Comparison of ENCODE assay signal across 8 cellular contexts in genomic region chr2:15941483-15941853, GRCh38. TPM values are rescaled to one million over a fixed set of nuclear protein-coding genes. Genes with fewer than 3 reads are reported as not detected.
DNase-seq lines count a peak whose midpoint lies in the region; ATAC-seq, FAIRE-seq and TF ChIP-seq lines count a peak whose summit lies in the region.

No MANE protein-coding gene starts in this region.

- H3K36me3 ChIP-seq in HEK293 (ENCODE audit: control insufficient read depth in 2 of 2, insufficient read depth in 1 of 2, low read length in 2 of 2) (peaks cover 0 to 11% of the 10 kb centered on the region in 2 experiments; a peak in 1 of 3 replicates), colonic mucosa (no peaks in the 10 kb centered on the region)

- POLR2A ChIA-PET in A549 (lab: Yijun Ruan, JAX) (no interaction called here), HEK293 (lab: Yijun Ruan, JAX) (interaction anchor here (0.7 to 1.9 kb wide), 8 partner anchors 11 to 594 kb away, joined by 3 to 6 read pairs (median 3); no protein-coding TSS in a partner anchor)
- POLR2A ChIA-PET in naive thymus-derived CD8-positive, alpha-beta T cell (lab: Charles Lee): interaction anchor here (0.9 to 2.3 kb wide), 3 partner anchors 24 to 124 kb away, joined by 3 to 20 read pairs (median 5); no protein-coding TSS in a partner anchor

- DNase-seq in A549 (ENCODE audit: low read depth in 1 of 2, low spot score in 1 of 2) (peak in 1 of 2 experiments; percentile 25), colonic mucosa (peak; percentile 37), amniotic stem cell (lab: John Stamatoyannopoulos, UW) (no peak), CD14-positive monocyte (ENCODE audit: low spot score) (no peak)
- no peak for DNase-seq in naive thymus-derived CD8-positive, alpha-beta T cell
- DNase-seq in stimulated activated CD4-positive, alpha-beta T cell treated with anti-CD3 and anti-CD28 coated beads, Interleukin-12 subunit alpha, Interleukin-12 subunit beta, amount 100 ng/mL, for 4 hours: no peak

- H3K9ac ChIP-seq in colonic mucosa (ENCODE audit: low read depth in 2 of 2, low read length in 2 of 2): no peak overlapping the region

- no peak for FAIRE-seq in A549 (lab: Jason Lieb, UNC)

- ATAC-seq in A549 (peak in 1 of 2 experiments; percentile 13; a peak in 3 of 6 replicates), GM21367 (IDR thresholded peaks at IDR 0.05; ENCODE audit: unreplicated experiment) (no peak)
- peak in 1 of 2 donors; percentile 16 for ATAC-seq in naive thymus-derived CD8-positive, alpha-beta T cell

- H3K27ac Mint-ChIP-seq in naive thymus-derived CD8-positive, alpha-beta T cell: no peak overlapping the region
- H3K27ac Mint-ChIP-seq in CD14-positive monocyte: no peak overlapping the region

- TF ChIP-seq POLR2A in A549 (IDR thresholded peaks at IDR 0.05; ENCODE audit: low read length): no peak

- H3K27ac ChIP-seq in A549: no peak overlapping the region
- H3K27ac ChIP-seq in HEK293 (ENCODE audit: extremely low read depth, low read depth, low read length): peak overlapping the region; percentile 62; the same call in 1 of the 2 replicates
- H3K27ac ChIP-seq in colonic mucosa: no peak overlapping the region

- 5% methylated on average over 9 of the region's 14 CpGs for WGBS in A549 (ENCODE audit: missing lambda C conversion rate)

- peak overlapping the region; percentile 89 for H3K4me2 ChIP-seq in A549

- no peak for TF ChIP-seq RAD21 in A549 (conservative IDR thresholded peaks at IDR 0.05 in 1 of 2, IDR thresholded peaks at IDR 0.05 in 1 of 2)

- H3K27me3 ChIP-seq in colonic mucosa: peaks cover 17% of the 10 kb centered on the region

- peaks cover 20 to 41% (median 32%) of the 10 kb centered on the region in 4 donors for H3K4me1 Mint-ChIP-seq in naive thymus-derived CD8-positive, alpha-beta T cell
- H3K4me1 Mint-ChIP-seq in CD14-positive monocyte: peaks cover 32% of the 10 kb centered on the region

- no peak for TF ChIP-seq EP300 in A549 (IDR thresholded peaks at IDR 0.05)

- intact Hi-C loops in colonic mucosa (cut with DNase I) (loop anchor here (2.0 kb wide), 1 partner anchor 277 kb away; no protein-coding TSS in a partner anchor), CD14-positive monocyte (cut with micrococcal nuclease) (no loop called here)

- CTCF ChIA-PET in A549 (lab: Yijun Ruan, JAX) (interaction anchor here (0.6 to 2.8 kb wide), 4 partner anchors 9 to 668 kb away, joined by 3 to 40 read pairs (median 4); no protein-coding TSS in a partner anchor), HEK293 (lab: Yijun Ruan, JAX) (interaction anchor here (0.6 to 2.4 kb wide), 8 partner anchors 212 to 1616 kb away, joined by 3 to 20 read pairs (median 4); no protein-coding TSS in a partner anchor)

- peak overlapping the region; percentile 37 for H3K4me3 ChIP-seq in A549
- H3K4me3 ChIP-seq in HEK293 (ENCODE audit: low read depth, low read length): peak overlapping the region; percentile 63
- H3K4me3 ChIP-seq in colonic mucosa: peak overlapping the region; percentile 51

- TF ChIP-seq CTCF in A549 (IDR thresholded peaks at IDR 0.05) (no peak), HEK293 (tag by site-specific recombination; IDR thresholded peaks at IDR 0.05) (no peak), colonic mucosa (IDR thresholded peaks at IDR 0.05) (no peak), CD14-positive monocyte (IDR thresholded peaks at IDR 0.05) (no peak)

- H3K9me3 ChIP-seq in A549 (no peaks in the 10 kb centered on the region), HEK293 (ENCODE audit: control insufficient read depth, insufficient read depth, low read depth, low read length) (no peaks in the 10 kb centered on the region), colonic mucosa (no peaks in the 10 kb centered on the region)

- H3K36me3 Mint-ChIP-seq in naive thymus-derived CD8-positive, alpha-beta T cell: no peaks in the 10 kb centered on the region
- H3K36me3 Mint-ChIP-seq in CD14-positive monocyte: no peaks in the 10 kb centered on the region

- H3K4me1 ChIP-seq in A549 (peaks cover 24% of the 10 kb centered on the region), HEK293 (ENCODE audit: control insufficient read depth, insufficient read depth, low read length) (peaks cover 8% of the 10 kb centered on the region), colonic mucosa (peaks cover 6% of the 10 kb centered on the region)

- H3K9me3 Mint-ChIP-seq in naive thymus-derived CD8-positive, alpha-beta T cell: peaks cover 0 to 1% (median 0%) of the 10 kb centered on the region in 9 donors
- H3K9me3 Mint-ChIP-seq in CD14-positive monocyte: peaks cover 0 to 17% (median 3%) of the 10 kb centered on the region in 7 donors

- peaks cover 23 to 56% (median 47%) of the 10 kb centered on the region in 5 donors for H3K27me3 Mint-ChIP-seq in naive thymus-derived CD8-positive, alpha-beta T cell
- H3K27me3 Mint-ChIP-seq in CD14-positive monocyte (ENCODE audit: low read depth in 3 of 3): peaks cover 68 to 86% (median 68%) of the 10 kb centered on the region in 3 donors

- H3K4me3 Mint-ChIP-seq in naive thymus-derived CD8-positive, alpha-beta T cell: peak overlapping the region; percentile 72 to 94 (median 78)
- peak overlapping the region in 1 of 2 donors; percentile 84 for H3K4me3 Mint-ChIP-seq in CD14-positive monocyte

TF ChIP-seq in A549, 52 proteins besides CTCF, POLR2A, EP300 and RAD21:
- TF ChIP-seq MAX (IDR thresholded peaks at IDR 0.05): no peak
- no peak for TF ChIP-seq PHF8 (IDR thresholded peaks at IDR 0.05; ENCODE audit: borderline replicate concordance, low read depth)
- no peak for TF ChIP-seq RNF2 (IDR thresholded peaks at IDR 0.05; ENCODE audit: borderline replicate concordance, low read depth)
- TF ChIP-seq ZC3H11A (IDR thresholded peaks at IDR 0.05): no peak
- TF ChIP-seq CHD4 (IDR thresholded peaks at IDR 0.05; ENCODE audit: borderline replicate concordance): no peak
- TF ChIP-seq NR3C1 (IDR thresholded peaks at IDR 0.05): no peak
- TF ChIP-seq HOXB5 (CRISPR knock-in tag; IDR thresholded peaks at IDR 0.05): no peak
- no peak for TF ChIP-seq SREBF2 (IDR thresholded peaks at IDR 0.05)
- TF ChIP-seq RFX5 (IDR thresholded peaks at IDR 0.05): no peak

TF ChIP-seq in HEK293, 187 proteins besides CTCF, POLR2A, EP300 and RAD21:
- peak; percentile 34; the same call in 1 of the 2 replicates for TF ChIP-seq ZNF398 (tag by site-specific recombination; IDR thresholded peaks at IDR 0.05)
- no peak for TF ChIP-seq INSM2 (tag by site-specific recombination; IDR thresholded peaks at IDR 0.05)
TF ChIP-seq in HEK293: peak in this region for 1.

RNA-seq across cellular contexts. Expression of gene MYCN, which starts 1.1 kb away (rescaled TPM):
- polyA plus RNA-seq in A549 (2011; rRNA removed) (not detected in 2 replicates), A549 (2017; fragmentation: RNase III; extraction: RNeasy Plus Mini Kit Qiagen cat#74134 plus additional on column Dnase treatment) (not detected in 3 replicates), CD14-positive monocyte (not detected)
- polyA plus RNA-seq in A549 (2012; cell fraction: cytosol; rRNA removed): not detected in 2 replicates
- polyA plus RNA-seq in A549 (2012; cell fraction: nucleus; rRNA removed): 0.02 TPM in 1 of 2 replicates, not detected in the other
- not detected in 2 replicates for polyA minus RNA-seq in A549 (2011; rRNA and poly(A)+ RNA removed)
- total RNA-seq in colonic mucosa: 1 to 10 TPM; 1.5 to 1.7 TPM
- under 1 TPM; 0.16 to 0.58 TPM for total RNA-seq in naive thymus-derived CD8-positive, alpha-beta T cell
- polyA plus RNA-seq in naive thymus-derived CD8-positive, alpha-beta T cell: not detected
